14 cellular contexts compared by ENCODE assay signal in genomic region chr9:7405924-7406604, GRCh38.
A peak's percentile ranks its signal among the peaks of the same experiment; 100 is the strongest.
DNase-seq lines count a peak whose midpoint lies in the region; ATAC-seq and FAIRE-seq lines count a peak whose summit lies in the region.
"Had no signal": no experiment of that assay in that cellular context is flagged by ENCODE, and none has a peak within 500 bp of the region (broad histone marks: within the 10 kb centered on the region; RNA-seq: fewer than 3 reads in every experiment).

No MANE protein-coding gene starts in this region.

- CTCF ChIA-PET in activated naive CD4-positive, alpha-beta T cell treated with anti-CD3 and anti-CD28 coated beads, Interleukin-2, amount 10 ng/mL, durations not matched to agents 7 days and 5 days (lab: Charles Lee): no interaction called here

- DNase-seq in activated naive CD4-positive, alpha-beta T cell treated with anti-CD3 and anti-CD28 coated beads, Interleukin-2, amount 50 U/mL, for 72 hours (ENCODE audit: low spot score in 2 of 2): no peak
- no peak for DNase-seq in activated naive CD4-positive, alpha-beta T cell treated with anti-CD3 and anti-CD28 coated beads, Interleukin-2, amount 10 ng/mL, durations not matched to agents 7 days and 5 days
- no peak for DNase-seq in stimulated activated naive CD4-positive, alpha-beta T cell (lab: John Stamatoyannopoulos, UW)
- DNase-seq in small intestine (no peak), Kasumi-1 (lab: John Stamatoyannopoulos, UW) (no peak), GM19240 (ENCODE audit: insufficient read length, low spot score) (no peak)
- DNase-seq: activated CD8-positive, alpha-beta memory T cell treated with anti-CD3 and anti-CD28 coated beads, Interleukin-2, amount 50 U/mL, for 48 hours; erythroblast; NCI-H187 treated with DMSO at 0.1 percent for 48 hours; right cardiac atrium had no signal

- no peaks in the 10 kb centered on the region for H3K9me3 ChIP-seq in small intestine (ENCODE audit: control insufficient read depth, low read depth)

- peaks cover 25% of the 10 kb centered on the region for H3K27me3 Mint-ChIP-seq in activated naive CD4-positive, alpha-beta T cell treated with anti-CD3 and anti-CD28 coated beads, Interleukin-2, amount 10 ng/mL, durations not matched to agents 7 days and 5 days
- H3K27me3 Mint-ChIP-seq: brain had no signal

- peak; percentile 36 to 86 for ATAC-seq in activated naive CD4-positive, alpha-beta T cell treated with anti-CD3 and anti-CD28 coated beads, Interleukin-2, amount 50 U/mL, for 72 hours
- ATAC-seq in HG02610 (IDR thresholded peaks at IDR 0.05; ENCODE audit: unreplicated experiment): peak; percentile 88
- peak; percentile 87 for ATAC-seq in HG03378 (IDR thresholded peaks at IDR 0.05; ENCODE audit: unreplicated experiment)
- ATAC-seq: right cardiac atrium had no signal

- no peaks in the 10 kb centered on the region for H3K27me3 ChIP-seq in small intestine (ENCODE audit: control insufficient read depth in 2 of 2, insufficient read depth in 2 of 2, low read length in 2 of 2)

- H3K4me3 Mint-ChIP-seq in activated naive CD4-positive, alpha-beta T cell treated with anti-CD3 and anti-CD28 coated beads, Interleukin-2, amount 10 ng/mL, durations not matched to agents 7 days and 5 days: no peak overlapping the region
- H3K4me3 Mint-ChIP-seq: brain had no signal

- H3K4me3 ChIP-seq in small intestine (ENCODE audit: low read depth in 1 of 2, low read length in 2 of 2): no peak overlapping the region

- no peaks in the 10 kb centered on the region for H3K9me3 Mint-ChIP-seq in activated naive CD4-positive, alpha-beta T cell treated with anti-CD3 and anti-CD28 coated beads, Interleukin-2, amount 50 U/mL, for 72 hours
- no peaks in the 10 kb centered on the region for H3K9me3 Mint-ChIP-seq in activated naive CD4-positive, alpha-beta T cell treated with anti-CD3 and anti-CD28 coated beads, Interleukin-2, amount 10 ng/mL, durations not matched to agents 7 days and 5 days

- no peaks in the 10 kb centered on the region for H3K36me3 ChIP-seq in small intestine (ENCODE audit: control insufficient read depth in 2 of 2, insufficient read depth in 2 of 2, low read length in 2 of 2)

- H3K4me1 Mint-ChIP-seq in activated naive CD4-positive, alpha-beta T cell treated with anti-CD3 and anti-CD28 coated beads, Interleukin-2, amount 10 ng/mL, durations not matched to agents 7 days and 5 days: peaks cover 4% of the 10 kb centered on the region

- H3K36me3 Mint-ChIP-seq in activated naive CD4-positive, alpha-beta T cell treated with anti-CD3 and anti-CD28 coated beads, Interleukin-2, amount 50 U/mL, for 72 hours: no peaks in the 10 kb centered on the region
- no peaks in the 10 kb centered on the region for H3K36me3 Mint-ChIP-seq in activated naive CD4-positive, alpha-beta T cell treated with anti-CD3 and anti-CD28 coated beads, Interleukin-2, amount 10 ng/mL, durations not matched to agents 7 days and 5 days
- H3K36me3 Mint-ChIP-seq: brain had no signal

- no peak overlapping the region for H3K27ac ChIP-seq in small intestine (ENCODE audit: low read depth in 1 of 2, low read length in 1 of 2)

- no peaks in the 10 kb centered on the region for H3K4me1 ChIP-seq in small intestine (ENCODE audit: control insufficient read depth in 2 of 2, insufficient read depth in 1 of 2, low read depth in 1 of 2, low read length in 1 of 2)

- 83 to 88% (median 84%) methylated on average over 4 of the region's 4 CpGs for WGBS in small intestine, 3 donors

- H3K27ac Mint-ChIP-seq in activated naive CD4-positive, alpha-beta T cell treated with anti-CD3 and anti-CD28 coated beads, Interleukin-2, amount 50 U/mL, for 72 hours: peak overlapping the region in 1 of 2 donors; percentile 22
- no peak overlapping the region for H3K27ac Mint-ChIP-seq in activated naive CD4-positive, alpha-beta T cell treated with anti-CD3 and anti-CD28 coated beads, Interleukin-2, amount 10 ng/mL, durations not matched to agents 7 days and 5 days
- H3K27ac Mint-ChIP-seq: brain had no signal

- no peak for FAIRE-seq in small intestine (lab: Jason Lieb, UNC)
- FAIRE-seq: urothelium cell line had no signal
